1 cellular context compared by ENCODE assay signal in the genomic region with DNA sequence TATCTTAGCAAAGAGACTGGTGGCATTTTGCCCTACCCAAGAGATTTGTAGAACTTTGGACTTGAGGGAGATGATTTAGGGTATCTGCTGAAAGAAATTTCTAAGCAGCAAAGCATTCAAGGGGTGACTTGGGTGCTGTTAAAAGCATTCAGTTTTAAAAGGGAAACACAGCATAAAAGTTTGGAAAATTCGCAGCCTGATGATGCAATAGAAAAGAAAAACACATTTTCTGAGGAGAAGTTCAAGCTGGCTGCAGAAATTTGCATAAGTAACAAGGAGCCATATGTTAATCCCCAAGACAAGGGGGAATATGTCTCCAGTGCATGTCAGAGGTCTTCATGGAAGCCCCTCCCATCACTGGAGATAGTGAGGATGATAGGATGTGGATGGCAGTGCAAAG.
A peak's percentile ranks its signal among the peaks of the same experiment; 100 is the strongest.
TF ChIP-seq lines count a peak whose summit lies in the region.

No MANE protein-coding gene starts in this region.

TF ChIP-seq in IMR-90, 13 proteins besides CTCF, POLR2A, EP300 and RAD21:
- peak; percentile 12; the same call in 1 of the 2 replicates for TF ChIP-seq CEBPB (IDR thresholded peaks at IDR 0.05; ENCODE audit: low read depth, low read length)
